7 cellular contexts compared by ENCODE assay signal in the genomic region with DNA sequence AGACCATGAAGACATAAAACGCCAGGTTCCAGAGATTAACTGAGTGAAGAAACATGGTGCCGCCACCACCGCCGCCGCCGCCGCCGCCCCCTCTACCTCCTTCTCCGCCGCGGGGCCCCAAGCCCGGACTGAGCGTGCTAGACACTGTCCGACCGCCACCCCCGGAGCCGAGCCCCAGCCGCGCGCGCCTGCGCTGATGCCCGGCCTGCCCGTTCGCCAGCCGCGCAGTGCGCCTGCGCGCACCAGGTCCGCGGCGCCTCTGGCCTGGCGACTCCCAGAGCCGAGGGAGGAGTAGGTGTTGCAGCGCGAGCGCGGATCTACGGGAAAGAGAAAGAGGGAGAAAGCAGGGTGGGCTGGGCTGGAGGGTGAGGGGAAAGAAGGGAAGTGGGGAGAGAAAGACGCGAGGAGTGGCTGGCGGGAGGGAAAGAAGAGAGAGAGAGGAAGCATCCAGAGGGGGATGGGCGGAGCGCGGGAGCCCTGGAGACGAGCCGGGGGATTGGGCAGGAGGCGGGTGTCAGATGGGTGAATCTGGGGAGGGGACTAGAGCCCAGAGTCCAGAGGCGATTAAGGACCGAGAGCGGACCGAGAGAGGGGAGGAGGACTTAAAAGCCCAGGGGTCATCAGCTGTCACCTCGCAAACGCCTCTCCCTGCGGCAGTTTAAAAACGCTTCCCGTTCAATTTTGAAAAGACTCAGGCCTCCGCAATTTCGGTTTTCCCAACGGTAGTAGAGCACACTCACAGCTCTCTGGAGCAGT. TPM values are rescaled to one million over a fixed set of nuclear protein-coding genes. Genes with fewer than 3 reads are reported as not detected.
DNase-seq lines count a peak whose midpoint lies in the region; ATAC-seq, FAIRE-seq and TF ChIP-seq lines count a peak whose summit lies in the region.

A gene with protein sequence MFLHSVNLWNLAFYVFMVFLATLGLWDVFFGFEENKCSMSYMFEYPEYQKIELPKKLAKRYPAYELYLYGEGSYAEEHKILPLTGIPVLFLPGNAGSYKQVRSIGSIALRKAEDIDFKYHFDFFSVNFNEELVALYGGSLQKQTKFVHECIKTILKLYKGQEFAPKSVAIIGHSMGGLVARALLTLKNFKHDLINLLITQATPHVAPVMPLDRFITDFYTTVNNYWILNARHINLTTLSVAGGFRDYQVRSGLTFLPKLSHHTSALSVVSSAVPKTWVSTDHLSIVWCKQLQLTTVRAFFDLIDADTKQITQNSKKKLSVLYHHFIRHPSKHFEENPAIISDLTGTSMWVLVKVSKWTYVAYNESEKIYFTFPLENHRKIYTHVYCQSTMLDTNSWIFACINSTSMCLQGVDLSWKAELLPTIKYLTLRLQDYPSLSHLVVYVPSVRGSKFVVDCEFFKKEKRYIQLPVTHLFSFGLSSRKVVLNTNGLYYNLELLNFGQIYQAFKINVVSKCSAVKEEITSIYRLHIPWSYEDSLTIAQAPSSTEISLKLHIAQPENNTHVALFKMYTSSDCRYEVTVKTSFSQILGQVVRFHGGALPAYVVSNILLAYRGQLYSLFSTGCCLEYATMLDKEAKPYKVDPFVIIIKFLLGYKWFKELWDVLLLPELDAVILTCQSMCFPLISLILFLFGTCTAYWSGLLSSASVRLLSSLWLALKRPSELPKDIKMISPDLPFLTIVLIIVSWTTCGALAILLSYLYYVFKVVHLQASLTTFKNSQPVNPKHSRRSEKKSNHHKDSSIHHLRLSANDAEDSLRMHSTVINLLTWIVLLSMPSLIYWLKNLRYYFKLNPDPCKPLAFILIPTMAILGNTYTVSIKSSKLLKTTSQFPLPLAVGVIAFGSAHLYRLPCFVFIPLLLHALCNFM (minus strand): TSS at position 146 of the 756 bp plus-strand sequence. CDS start 91 bp downstream, at position 55.

- H3K9me3 ChIP-seq in astrocyte (ENCODE audit: insufficient read depth, low read depth, low read length): no peaks in the 10 kb centered on the region
- H3K9me3 ChIP-seq in hepatocyte (ENCODE audit: low read depth): no peaks in the 10 kb centered on the region

- H3K27ac ChIP-seq in astrocyte (ENCODE audit: low read depth, low read length) (peak within 1 kb of the TSS; percentile 94), hepatocyte (peak within 1 kb of the TSS; percentile 93)

- WGBS in hepatocyte (ENCODE audit: low lambda C conversion rate, missing lambda C conversion rate): 1% methylated on average over 43 of the region's 61 CpGs

- H4K20me1 ChIP-seq in astrocyte (ENCODE audit: insufficient read depth, low read length): peaks cover 2% of the 10 kb centered on the region
- peaks cover 7% of the 10 kb centered on the region for H4K20me1 ChIP-seq in hepatocyte (ENCODE audit: insufficient read depth, poor library complexity, severe bottlenecking)

- H3K36me3 Mint-ChIP-seq in astrocyte (ENCODE audit: low read depth, unreplicated experiment): no peaks in the 10 kb centered on the region

- H3K4me1 ChIP-seq in astrocyte (ENCODE audit: insufficient read depth, low read length) (peaks cover 16% of the 10 kb centered on the region), hepatocyte (ENCODE audit: insufficient read depth) (peaks cover 7% of the 10 kb centered on the region)

- H2AFZ ChIP-seq in astrocyte (ENCODE audit: low read depth, low read length): peak within 1 kb of the TSS; percentile 95
- peak within 1 kb of the TSS; percentile 92 for H2AFZ ChIP-seq in hepatocyte

- H3K27ac Mint-ChIP-seq in astrocyte (ENCODE audit: unreplicated experiment): peak within 1 kb of the TSS; percentile 98

- H3K9me2 ChIP-seq in hepatocyte (replicated peaks; ENCODE audit: insufficient read depth): no peaks in the 10 kb centered on the region

- DNase-seq in NCI-H187 (lab: John Stamatoyannopoulos, UW) (peak; percentile 81 to 92), astrocyte (ENCODE audit: low read depth) (peak; percentile 78), hepatocyte (ENCODE audit: low spot score) (peak; percentile 97), renal cortical epithelial cell (ENCODE audit: low read depth) (peak; percentile 71)

- no peaks in the 10 kb centered on the region for H3K9me3 Mint-ChIP-seq in astrocyte (ENCODE audit: unreplicated experiment)

- no peaks in the 10 kb centered on the region for H3K27me3 Mint-ChIP-seq in astrocyte (ENCODE audit: low read depth, unreplicated experiment)

- H3K27me3 ChIP-seq in astrocyte (ENCODE audit: insufficient read depth, low read length): no peaks in the 10 kb centered on the region
- no peaks in the 10 kb centered on the region for H3K27me3 ChIP-seq in hepatocyte

- peak; percentile 91 for ATAC-seq in GM18505 (IDR thresholded peaks at IDR 0.05; ENCODE audit: unreplicated experiment)
- peak; percentile 85 for ATAC-seq in HG02943 (IDR thresholded peaks at IDR 0.05; ENCODE audit: low read depth, unreplicated experiment)

- H3K4me1 Mint-ChIP-seq in astrocyte (ENCODE audit: low read depth, unreplicated experiment): peaks cover 12% of the 10 kb centered on the region

- no peaks in the 10 kb centered on the region for H3K36me3 ChIP-seq in astrocyte (ENCODE audit: insufficient read depth, low read length)
- no peaks in the 10 kb centered on the region for H3K36me3 ChIP-seq in hepatocyte (replicated peaks; ENCODE audit: insufficient read depth, low read depth)

- TF ChIP-seq CTCF in astrocyte (IDR thresholded peaks at IDR 0.05; ENCODE audit: insufficient read depth, low read depth, low read length) (no peak), hepatocyte (IDR thresholded peaks at IDR 0.05; ENCODE audit: poor library complexity) (no peak)

- peak; percentile 84 for TF ChIP-seq POLR2A in GM18505 (IDR thresholded peaks at IDR 0.05; ENCODE audit: borderline replicate concordance, extremely low read depth, insufficient read depth, insufficient read length)

- intact Hi-C loops in T-helper 2 cell treated with Interferon-gamma antibody and Interleukin-4, amounts not matched to agents 100 ng/mL and 5 ng/mL, for 36 hours (cut with micrococcal nuclease): loop anchor here (1.0 to 10.0 kb wide), 10 partner anchors 36 to 591 kb away; partner anchors contain the start of genes CCDC150, GTF3C3, HSPE1 and MOB4

- peak within 1 kb of the TSS; percentile 99 for H3K9ac ChIP-seq in astrocyte (ENCODE audit: low read length)

- H3K4me3 Mint-ChIP-seq in astrocyte (ENCODE audit: unreplicated experiment): peak within 1 kb of the TSS; percentile 99

- no peak for FAIRE-seq in astrocyte (lab: Jason Lieb, UNC)

- H3K4me3 ChIP-seq in astrocyte (ENCODE audit: insufficient read depth, low read depth, low read length) (peak within 1 kb of the TSS; percentile 99), hepatocyte (peak within 1 kb of the TSS; percentile 98)

- peak within 1 kb of the TSS; percentile 100 for H3K4me2 ChIP-seq in astrocyte (ENCODE audit: low read length)
- H3K4me2 ChIP-seq in hepatocyte: peak within 1 kb of the TSS; percentile 88

- H3K79me2 ChIP-seq in astrocyte (ENCODE audit: insufficient read depth, low read length) (peaks cover 45% of the 10 kb centered on the region), hepatocyte (peaks cover 43% of the 10 kb centered on the region)

RNA-seq across cellular contexts. Expression of the gene that starts here (rescaled TPM):
- total RNA-seq in T-helper 2 cell treated with Interferon-gamma antibody and Interleukin-4, amounts not matched to agents 100 ng/mL and 5 ng/mL, for 36 hours: 28.1 and 29.7 TPM in 2 replicates
- total RNA-seq in astrocyte (19.9 and 22.8 TPM in 2 replicates), hepatocyte (15.3 and 23.5 TPM in 2 replicates), renal cortical epithelial cell (2.3 and 11.0 TPM in 2 replicates)
- polyA plus RNA-seq in hepatocyte: 2.6 and 5.9 TPM in 2 replicates

Comparison
In these comparisons a context has a peak if more than half of its experiments do, and no peak if none do; other contexts are left out.
1. Peak in every context shown above with its lines: DNase-seq, ATAC-seq, H3K4me3 ChIP-seq and H3K27ac ChIP-seq.